Comparison of ENCODE assay signal across 9 cellular contexts in the genomic region with DNA sequence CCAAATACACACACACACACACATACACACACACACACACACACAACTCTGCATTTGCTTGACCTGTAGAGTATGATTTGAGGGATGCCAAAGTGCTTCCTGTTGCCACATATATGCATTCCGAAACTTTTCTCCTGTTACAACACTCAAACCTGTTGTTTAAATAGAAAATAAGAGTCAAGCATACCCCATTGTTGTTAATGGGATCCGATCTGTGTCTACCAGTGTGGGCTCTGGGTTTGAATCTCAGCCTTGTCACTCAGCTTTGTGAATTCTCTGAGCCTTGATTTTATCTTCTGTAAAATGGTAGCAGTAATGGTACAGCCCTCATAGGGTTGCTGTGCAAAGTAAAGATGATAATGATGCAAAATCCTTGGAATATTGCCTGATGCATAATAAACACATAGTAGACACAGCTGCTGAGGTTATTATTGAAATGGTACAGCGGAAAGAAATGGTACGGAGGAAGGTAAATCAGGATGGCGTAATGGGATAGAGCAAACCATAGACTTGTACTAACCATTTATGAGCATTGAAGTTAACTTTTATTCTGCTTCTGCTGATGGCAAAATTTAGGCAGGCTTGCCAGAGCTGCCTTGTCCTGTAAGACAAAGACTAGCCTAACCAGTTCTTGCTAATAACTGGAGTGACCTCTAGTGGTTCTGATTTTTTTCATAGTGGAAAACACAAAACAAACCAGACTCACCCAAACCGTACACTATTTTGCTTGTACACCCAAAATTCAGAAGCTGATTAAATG.
DNase-seq lines count a peak whose midpoint lies in the region; ATAC-seq and TF ChIP-seq lines count a peak whose summit lies in the region.
"Had no signal": no experiment of that assay in that cellular context is flagged by ENCODE, and none has a peak within 500 bp of the region (broad histone marks: within the 10 kb centered on the region; RNA-seq: fewer than 3 reads in every experiment).

No MANE protein-coding gene starts in this region.

- TF ChIP-seq CTCF in Panc1 (IDR thresholded peaks at IDR 0.05) (peak; percentile 72), fibroblast of mammary gland (conservative IDR thresholded peaks at IDR 0.05; ENCODE audit: control insufficient read depth, insufficient read depth, low read depth, low read length) (peak; percentile 59), progenitor cell of endocrine pancreas (IDR thresholded peaks at IDR 0.05; ENCODE audit: unreplicated experiment) (peak; percentile 65)

- DNase-seq in activated naive CD4-positive, alpha-beta T cell treated with anti-CD3 and anti-CD28 coated beads, Interleukin-2, amount 10 ng/mL, durations not matched to agents 7 days and 5 days: no peak
- DNase-seq in activated naive CD4-positive, alpha-beta T cell treated with anti-CD3 and anti-CD28 coated beads for 36 hours: no peak
- peak; percentile 45 for DNase-seq in Panc1 (ENCODE audit: low read depth, low spot score)
- DNase-seq in fibroblast of mammary gland (ENCODE audit: low read depth): peak; percentile 62
- no peak for DNase-seq in progenitor cell of endocrine pancreas (ENCODE audit: low spot score, unreplicated experiment)
- DNase-seq in NCI-H2171 treated with DMSO at 0.1 percent for 48 hours (lab: John Stamatoyannopoulos, UW): no peak

- CTCF ChIA-PET in activated naive CD4-positive, alpha-beta T cell treated with anti-CD3 and anti-CD28 coated beads, Interleukin-2, amount 10 ng/mL, durations not matched to agents 7 days and 5 days (lab: Charles Lee): interaction anchor here (0.9 to 2.2 kb wide), 3 partner anchors 313 to 1016 kb away, joined by 3 to 5 read pairs (median 3); a partner anchor contains a TSS
- CTCF ChIA-PET in activated naive CD4-positive, alpha-beta T cell treated with anti-CD3 and anti-CD28 coated beads for 36 hours (lab: Charles Lee): interaction anchor here (0.6 to 1.1 kb wide), 4 partner anchors 186 to 1188 kb away, joined by 3 read pairs; no protein-coding TSS in a partner anchor
- CTCF ChIA-PET in Panc1 (lab: Charles Lee): interaction anchor here (0.5 to 1.4 kb wide), 7 partner anchors 22 to 316 kb away, joined by 3 to 10 read pairs (median 5); no protein-coding TSS in a partner anchor

- POLR2A ChIA-PET in Panc1 (lab: Charles Lee): interaction anchor here (0.6 to 0.8 kb wide), 2 partner anchors 313 to 1050 kb away, joined by 3 read pairs; a partner anchor contains a TSS

- peaks cover 20% of the 10 kb centered on the region for H3K4me1 ChIP-seq in Panc1 (ENCODE audit: control insufficient read depth, insufficient read depth, low read length)

- no TSS peak for BruUV-seq in Panc1 (replicated peaks; lab: Mats Ljungman, UMichigan)

- in situ Hi-C loops in Panc1 (cut with HindIII; ENCODE audit: low pct_unique_long_range_greater_than_20kb, low sequenced_read_pairs): no loop called here

- no peak overlapping the region for H3K4me3 Mint-ChIP-seq in activated naive CD4-positive, alpha-beta T cell treated with anti-CD3 and anti-CD28 coated beads, Interleukin-2, amount 10 ng/mL, durations not matched to agents 7 days and 5 days
- no peak overlapping the region for H3K4me3 Mint-ChIP-seq in activated naive CD4-positive, alpha-beta T cell treated with anti-CD3 and anti-CD28 coated beads for 36 hours
- H3K4me3 Mint-ChIP-seq in progenitor cell of endocrine pancreas (ENCODE audit: low read depth): no peak overlapping the region
- H3K4me3 Mint-ChIP-seq: activated naive CD8-positive, alpha-beta T cell had no signal

- peaks cover 7% of the 10 kb centered on the region for H3K27me3 Mint-ChIP-seq in activated naive CD4-positive, alpha-beta T cell treated with anti-CD3 and anti-CD28 coated beads, Interleukin-2, amount 10 ng/mL, durations not matched to agents 7 days and 5 days
- peaks cover 20% of the 10 kb centered on the region for H3K27me3 Mint-ChIP-seq in activated naive CD4-positive, alpha-beta T cell treated with anti-CD3 and anti-CD28 coated beads for 36 hours (ENCODE audit: low read depth)
- H3K27me3 Mint-ChIP-seq in progenitor cell of endocrine pancreas: peaks cover 10% of the 10 kb centered on the region

- no peaks in the 10 kb centered on the region for H3K9me3 Mint-ChIP-seq in activated naive CD4-positive, alpha-beta T cell treated with anti-CD3 and anti-CD28 coated beads, Interleukin-2, amount 10 ng/mL, durations not matched to agents 7 days and 5 days
- H3K9me3 Mint-ChIP-seq in activated naive CD4-positive, alpha-beta T cell treated with anti-CD3 and anti-CD28 coated beads for 36 hours: no peaks in the 10 kb centered on the region
- no peaks in the 10 kb centered on the region for H3K9me3 Mint-ChIP-seq in progenitor cell of endocrine pancreas (ENCODE audit: low read depth)

- no peaks in the 10 kb centered on the region for H3K36me3 ChIP-seq in Panc1 (ENCODE audit: control insufficient read depth, insufficient read depth, low read length)

- peak overlapping the region; percentile 91 for H3K27ac ChIP-seq in Panc1 (ENCODE audit: low read length)

- no peaks in the 10 kb centered on the region for H3K4me1 Mint-ChIP-seq in activated naive CD4-positive, alpha-beta T cell treated with anti-CD3 and anti-CD28 coated beads, Interleukin-2, amount 10 ng/mL, durations not matched to agents 7 days and 5 days
- peaks cover 4% of the 10 kb centered on the region for H3K4me1 Mint-ChIP-seq in activated naive CD4-positive, alpha-beta T cell treated with anti-CD3 and anti-CD28 coated beads for 36 hours (ENCODE audit: low read depth)
- H3K4me1 Mint-ChIP-seq in progenitor cell of endocrine pancreas (ENCODE audit: low read depth): peaks cover 10% of the 10 kb centered on the region

- H3K27me3 ChIP-seq in Panc1 (ENCODE audit: control insufficient read depth, insufficient read depth, low read length): no peaks in the 10 kb centered on the region

- no peaks in the 10 kb centered on the region for H3K9me3 ChIP-seq in Panc1 (ENCODE audit: control insufficient read depth, insufficient read depth, low read depth, low read length)

- intact Hi-C loops in activated naive CD4-positive, alpha-beta T cell treated with anti-CD3 and anti-CD28 coated beads for 36 hours (cut with micrococcal nuclease): loop anchor here (10.0 kb wide), 3 partner anchors 118 to 528 kb away; no protein-coding TSS in a partner anchor
- intact Hi-C loops in Panc1 (cut with micrococcal nuclease; ENCODE audit: unreplicated experiment): loop anchor here (1.0 to 10.0 kb wide), 4 partner anchors 108 to 311 kb away; no protein-coding TSS in a partner anchor

- H3K4me3 ChIP-seq in Panc1 (ENCODE audit: low read depth in 2 of 2, low read length in 2 of 2) (no peak overlapping the region), fibroblast of mammary gland (ENCODE audit: control insufficient read depth, low read depth, low read length) (no peak overlapping the region)

- ATAC-seq in Panc1: peak; percentile 84
- ATAC-seq in HG03039 (IDR thresholded peaks at IDR 0.05; ENCODE audit: unreplicated experiment): no peak
- ATAC-seq in HG03354 (IDR thresholded peaks at IDR 0.05; ENCODE audit: poor library complexity, severe bottlenecking, unreplicated experiment): no peak

- H3K27ac Mint-ChIP-seq in activated naive CD4-positive, alpha-beta T cell treated with anti-CD3 and anti-CD28 coated beads, Interleukin-2, amount 10 ng/mL, durations not matched to agents 7 days and 5 days: peak overlapping the region; percentile 38
- no peak overlapping the region for H3K27ac Mint-ChIP-seq in activated naive CD4-positive, alpha-beta T cell treated with anti-CD3 and anti-CD28 coated beads for 36 hours
- peak overlapping the region; percentile 30 for H3K27ac Mint-ChIP-seq in progenitor cell of endocrine pancreas
- H3K27ac Mint-ChIP-seq: activated naive CD8-positive, alpha-beta T cell had no signal

- no peaks in the 10 kb centered on the region for H3K36me3 Mint-ChIP-seq in activated naive CD4-positive, alpha-beta T cell treated with anti-CD3 and anti-CD28 coated beads, Interleukin-2, amount 10 ng/mL, durations not matched to agents 7 days and 5 days
- H3K36me3 Mint-ChIP-seq in activated naive CD4-positive, alpha-beta T cell treated with anti-CD3 and anti-CD28 coated beads for 36 hours (ENCODE audit: low read depth): no peaks in the 10 kb centered on the region
- H3K36me3 Mint-ChIP-seq in progenitor cell of endocrine pancreas (ENCODE audit: insufficient read depth): no peaks in the 10 kb centered on the region
- H3K36me3 Mint-ChIP-seq: activated naive CD8-positive, alpha-beta T cell had no signal

Comparison
In these comparisons a context has a peak if more than half of its experiments do, and no peak if none do; other contexts are left out.
1. DNase-seq: peak in Panc1 (single experiment) and fibroblast of mammary gland (single experiment); none in activated naive CD4-positive, alpha-beta T cell treated with anti-CD3 and anti-CD28 coated beads, Interleukin-2, amount 10 ng/mL, durations not matched to agents 7 days and 5 days (single experiment), activated naive CD4-positive, alpha-beta T cell treated with anti-CD3 and anti-CD28 coated beads for 36 hours (single experiment), progenitor cell of endocrine pancreas (single experiment) and NCI-H2171 treated with DMSO at 0.1 percent for 48 hours (single experiment).
2. Peak in every context shown above with its lines, with median percentiles within 50 percentile points of each other: CTCF ChIP-seq.